ENCODE assay signal across 27 cellular contexts in the genomic region with DNA sequence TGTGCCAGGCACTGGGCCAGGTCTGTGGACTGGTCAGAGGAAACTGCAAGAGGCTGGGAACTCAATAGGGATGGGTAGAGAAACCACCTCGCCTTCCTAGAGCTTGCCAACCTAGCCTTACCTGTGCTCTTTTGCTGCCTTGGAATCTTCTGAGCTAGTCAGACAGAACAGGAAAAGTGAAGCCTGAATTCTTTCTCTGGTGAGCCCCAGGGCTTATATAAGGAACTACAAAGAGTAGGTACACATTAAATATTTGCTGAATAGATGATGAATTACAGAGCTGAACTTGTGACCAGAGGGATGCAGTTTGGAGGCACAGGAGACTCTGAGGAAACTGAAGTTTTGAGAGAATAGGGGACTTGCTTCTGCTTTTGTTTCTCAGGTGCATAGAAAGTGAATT. TPM values are rescaled to one million over a fixed set of nuclear protein-coding genes. Genes with fewer than 3 reads are reported as not detected.
"Had no signal": no experiment of that assay in that cellular context is flagged by ENCODE, and none has a peak within 500 bp of the region (broad histone marks: within the 10 kb centered on the region; RNA-seq: fewer than 3 reads in every experiment).

No MANE protein-coding gene starts in this region.

- H3K4me3 Mint-ChIP-seq: natural killer cell; neural crest cell; stimulated activated memory B cell treated with anti-CD40 and anti-IgM and Interleukin-4, amounts not matched to agents 10 μg/mL and 1 μg/mL and 100 μg/mL, for 72 hours; stimulated activated naive CD8-positive, alpha-beta T cell treated with anti-CD3 and anti-CD28 coated beads, Interleukin-15, Interleukin-2, amounts not matched to agents 100 ng/mL and 50 ng/mL, for 24 hours had no signal

- H3K9me3 ChIP-seq: tibial artery, upper lobe of right lung, vagina had no signal

- H3K27me3 ChIP-seq: hepatocyte, upper lobe of right lung, vagina had no signal

- H3K79me2 ChIP-seq: hepatocyte had no signal

- H3K36me3 ChIP-seq: spleen, tibial artery, upper lobe of right lung, vagina had no signal

- H3K27ac Mint-ChIP-seq: natural killer cell; stimulated activated memory B cell treated with anti-CD40 and anti-IgM and Interleukin-4, amounts not matched to agents 10 μg/mL and 1 μg/mL and 100 μg/mL, for 72 hours; stimulated activated naive CD8-positive, alpha-beta T cell treated with anti-CD3 and anti-CD28 coated beads, Interleukin-15, Interleukin-2, amounts not matched to agents 100 ng/mL and 50 ng/mL, for 24 hours had no signal

- DNase-seq: erythroblast; foreskin melanocyte; head of caudate nucleus; kidney glomerular epithelial cell; natural killer cell; retina; spleen; stimulated activated CD4-positive, alpha-beta T cell treated with anti-CD3 and anti-CD28 coated beads, Interleukin-15, amount 100 ng/mL, for 24 hours; stimulated activated CD4-positive, alpha-beta T cell treated with anti-CD3 and anti-CD28 coated beads, Interleukin-1b, Interleukin-23, amount 100 ng/mL, for 48 hours; stimulated activated CD4-positive, alpha-beta T cell treated with anti-CD3 and anti-CD28 coated beads, Interleukin-4, amount 100 ng/mL, for 24 hours; tibial artery; upper lobe of right lung had no signal

- H3K4me2 ChIP-seq: hepatocyte had no signal

- H3K4me1 Mint-ChIP-seq: natural killer cell; neural crest cell; stimulated activated memory B cell treated with anti-CD40 and anti-IgM and Interleukin-4, amounts not matched to agents 10 μg/mL and 1 μg/mL and 100 μg/mL, for 72 hours had no signal

- ATAC-seq: natural killer cell; sciatic nerve; stimulated activated memory B cell treated with anti-CD40 and anti-IgM and Interleukin-4, amounts not matched to agents 10 μg/mL and 1 μg/mL and 100 μg/mL, for 72 hours; upper lobe of right lung had no signal

- H3K4me1 ChIP-seq: spleen, tibial artery, upper lobe of right lung, vagina had no signal

- H3K27ac ChIP-seq: hepatocyte, spleen, tibial artery, upper lobe of right lung, vagina had no signal

- H3K4me3 ChIP-seq: hepatocyte, spleen, tibial artery, upper lobe of right lung, vagina had no signal

- H2AFZ ChIP-seq: hepatocyte had no signal

RNA-seq across cellular contexts. Expression of a gene that starts 15.6 kb away (rescaled TPM):
- total RNA-seq: hepatocyte, liver, lung microvascular endothelial cell, mesenteric fat pad, mucosa of gallbladder, myocyte, osteocyte, posterior vena cava, upper lobe of right lung, vagina had no signal

RNA-seq across cellular contexts. Expression of a gene that starts 23.0 kb away (rescaled TPM):
- total RNA-seq: hepatocyte, liver, lung microvascular endothelial cell, mesenteric fat pad, mucosa of gallbladder, myocyte, natural killer cell, neural crest cell, osteocyte, posterior vena cava, sciatic nerve, skeletal muscle tissue, temporal lobe, upper lobe of right lung, vagina had no signal
